ENCODE assay signal across 16 cellular contexts in the genomic region with DNA sequence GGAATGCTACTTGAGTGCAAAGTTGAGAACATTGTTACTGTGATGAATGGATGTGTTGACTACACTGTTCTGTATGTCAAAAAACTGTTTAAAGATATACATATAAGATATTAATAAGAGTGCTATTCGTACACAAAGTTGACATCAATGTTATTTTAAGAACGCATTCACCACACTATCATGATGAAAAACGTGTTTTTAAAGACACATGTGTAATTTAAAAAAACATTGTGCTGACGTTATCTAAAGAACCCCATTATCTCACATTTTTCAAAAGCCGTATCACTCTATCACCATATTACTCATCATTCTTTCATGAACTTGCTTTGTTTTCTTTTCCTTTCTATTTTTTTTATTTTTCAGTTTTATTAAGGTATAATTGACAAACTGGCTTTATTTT.
DNase-seq lines count a peak whose midpoint lies in the region; ATAC-seq and TF ChIP-seq lines count a peak whose summit lies in the region.
"Had no signal": no experiment of that assay in that cellular context is flagged by ENCODE, and none has a peak within 500 bp of the region (broad histone marks: within the 10 kb centered on the region; RNA-seq: fewer than 3 reads in every experiment).

No MANE protein-coding gene starts in this region.

- H3K36me3 Mint-ChIP-seq in HFFc6 (ENCODE audit: low read depth) = no peaks in the 10 kb centered on the region

- no peaks in the 10 kb centered on the region for H3K4me1 ChIP-seq in effector memory CD4-positive, alpha-beta T cell (ENCODE audit: control insufficient read depth, insufficient read depth, low read length, poor library complexity, severe bottlenecking)
- no peaks in the 10 kb centered on the region for H3K4me1 ChIP-seq in BE2C
- H3K4me1 ChIP-seq: Caco-2 had no signal

- peak overlapping the region; percentile 56 for H3K27ac Mint-ChIP-seq in HFFc6
- H3K27ac Mint-ChIP-seq: GM23338 had no signal

- H3K27ac ChIP-seq in brain microvascular endothelial cell = peak overlapping the region; percentile 62
- H3K27ac ChIP-seq in effector memory CD4-positive, alpha-beta T cell (ENCODE audit: insufficient read depth, low read length, poor library complexity, severe bottlenecking) = no peak overlapping the region
- H3K27ac ChIP-seq: C4-2B, SK-N-MC had no signal

- H3K4me1 Mint-ChIP-seq in HFFc6 (ENCODE audit: low read depth) = peaks cover 34% of the 10 kb centered on the region
- H3K4me1 Mint-ChIP-seq: GM23338 had no signal

- H3K9me3 Mint-ChIP-seq in HFFc6 = no peaks in the 10 kb centered on the region
- H3K9me3 Mint-ChIP-seq: GM23338 had no signal

- H3K36me3 ChIP-seq in brain microvascular endothelial cell (replicated peaks) (no peaks in the 10 kb centered on the region), BE2C (no peaks in the 10 kb centered on the region)
- H3K36me3 ChIP-seq in effector memory CD4-positive, alpha-beta T cell (ENCODE audit: control insufficient read depth, insufficient read depth, low read length) = no peaks in the 10 kb centered on the region

- DNase-seq in HFFc6 = peak; percentile 41
- DNase-seq in brain microvascular endothelial cell = peak; percentile 9
- peak; percentile 6 for DNase-seq in fibroblast of the conjunctiva (ENCODE audit: low read depth)
- no peak for DNase-seq in effector memory CD4-positive, alpha-beta T cell
- no peak for DNase-seq in CD1c-positive myeloid dendritic cell (ENCODE audit: extremely low spot score)
- DNase-seq in BE2C = no peak
- DNase-seq: Caco-2, GDM1, NCI-H1092, NCI-H1694, NCI-H446, NCI-H774 had no signal

- TF ChIP-seq CTCF in HFFc6 (IDR thresholded peaks at IDR 0.05) = no peak
- no peak for TF ChIP-seq CTCF in brain microvascular endothelial cell (IDR thresholded peaks at IDR 0.05; ENCODE audit: low read depth, low read length, missing control alignments)
- TF ChIP-seq CTCF in BE2C (IDR thresholded peaks at IDR 0.05; ENCODE audit: low read depth, low read length) = no peak

- in situ Hi-C loops in brain microvascular endothelial cell (cut with HindIII; ENCODE audit: low pct_ligation_motif_present, low sequenced_read_pairs) = no loop called here

- H3K4me3 ChIP-seq in brain microvascular endothelial cell (ENCODE audit: low read depth, low read length) (no peak overlapping the region), BE2C (ENCODE audit: low read depth, low read length) (no peak overlapping the region)
- H3K4me3 ChIP-seq in effector memory CD4-positive, alpha-beta T cell (ENCODE audit: insufficient read depth, low read depth, low read length, poor library complexity, severe bottlenecking) = no peak overlapping the region
- H3K4me3 ChIP-seq: GM23338, SK-N-MC had no signal

- H3K9me3 ChIP-seq in effector memory CD4-positive, alpha-beta T cell (ENCODE audit: control insufficient read depth, low read length) = no peaks in the 10 kb centered on the region
- no peaks in the 10 kb centered on the region for H3K9me3 ChIP-seq in BE2C
- H3K9me3 ChIP-seq: Caco-2 had no signal

- H3K27me3 Mint-ChIP-seq in HFFc6 (ENCODE audit: insufficient read depth) = no peaks in the 10 kb centered on the region

- no peak for ATAC-seq in GM19328 (IDR thresholded peaks at IDR 0.05; ENCODE audit: unreplicated experiment)
- ATAC-seq: GM23338 had no signal

- H3K4me3 Mint-ChIP-seq in HFFc6 = 0 out of 2 replicates have a peak overlapping the region, but pooled peaks have one; percentile 13
- H3K4me3 Mint-ChIP-seq: GM23338 had no signal

- H3K27me3 ChIP-seq in brain microvascular endothelial cell (replicated peaks) (no peaks in the 10 kb centered on the region), BE2C (no peaks in the 10 kb centered on the region)
- no peaks in the 10 kb centered on the region for H3K27me3 ChIP-seq in effector memory CD4-positive, alpha-beta T cell (replicated peaks; ENCODE audit: control insufficient read depth, insufficient read depth, low read length, poor library complexity, severe bottlenecking)

Comparison
In these comparisons a context has a peak if more than half of its experiments do, and no peak if none do; other contexts are left out.
1. DNase-seq: peak in HFFc6 (single experiment), brain microvascular endothelial cell (single experiment) and fibroblast of the conjunctiva (single experiment); none in effector memory CD4-positive, alpha-beta T cell (0 of 3), CD1c-positive myeloid dendritic cell (single experiment) and BE2C (single experiment).